Comparison of ENCODE assay signal across 20 cellular contexts in genomic region chr4:80207172-80207583, GRCh38. TPM values are rescaled to one million over a fixed set of nuclear protein-coding genes. Genes with fewer than 3 reads are reported as not detected.
DNase-seq lines count a peak whose midpoint lies in the region; ATAC-seq and TF ChIP-seq lines count a peak whose summit lies in the region.
"Had no signal": no experiment of that assay in that cellular context is flagged by ENCODE, and none has a peak within 500 bp of the region (broad histone marks: within the 10 kb centered on the region; RNA-seq: fewer than 3 reads in every experiment).

No MANE protein-coding gene starts in this region.

- WGBS in right cardiac atrium = 22% methylated on average over 27 of the region's 27 CpGs

- no peaks in the 10 kb centered on the region for H3K9me2 ChIP-seq in neural cell (ENCODE audit: insufficient read depth, low read length)

- H3K4me3 ChIP-seq in right cardiac atrium (ENCODE audit: low read length) (no peak overlapping the region), iPS-11a (ENCODE audit: low read depth, low read length) (peak overlapping the region; percentile 8), neural cell (ENCODE audit: low read length) (no peak overlapping the region)
- H3K4me3 ChIP-seq: GM23248, mucosa of descending colon, upper lobe of right lung had no signal

- no peaks in the 10 kb centered on the region for H3K36me3 ChIP-seq in neural cell (ENCODE audit: insufficient read depth, low read length)
- H3K36me3 ChIP-seq: upper lobe of right lung had no signal

- H3K27ac ChIP-seq in right cardiac atrium (ENCODE audit: low read length) (no peak overlapping the region), neural cell (ENCODE audit: low read length) (no peak overlapping the region)
- H3K27ac ChIP-seq: GM23248, upper lobe of right lung had no signal

- TF ChIP-seq EP300 in neural cell (conservative IDR thresholded peaks at IDR 0.05; ENCODE audit: poor library complexity, severe bottlenecking) = no peak

- H3K9ac ChIP-seq in neural cell (ENCODE audit: low read length) = no peak overlapping the region
- H3K9ac ChIP-seq: GM23248 had no signal

- H3K4me2 ChIP-seq in neural cell (ENCODE audit: low read length) = no peak overlapping the region

- H3K9me3 ChIP-seq in right cardiac atrium (ENCODE audit: control insufficient read depth, low read length) (no peaks in the 10 kb centered on the region), neural cell (ENCODE audit: low read length) (peaks cover 14% of the 10 kb centered on the region)
- H3K9me3 ChIP-seq: mucosa of descending colon, upper lobe of right lung had no signal

- DNase-seq in right cardiac atrium = peak in 2 of 3 donors; percentile 41 to 57
- no peak for DNase-seq in cardiac septum (ENCODE audit: low spot score)
- no peak for DNase-seq in stimulated activated CD4-positive, alpha-beta T cell treated with anti-CD3 and anti-CD28 coated beads, Interleukin-2, amount 100 ng/mL, for 48 hours
- no peak for DNase-seq in NCI-H1417 treated with DMSO at 0.1 percent for 48 hours (lab: John Stamatoyannopoulos, UW)
- DNase-seq in activated naive CD4-positive, alpha-beta T cell treated with anti-CD3 and anti-CD28 coated beads, Interleukin-2, amount 50 U/mL, for 16 hours = no peak
- DNase-seq in activated CD4-positive, alpha-beta T cell treated with anti-CD3 and anti-CD28 coated beads, Interleukin-2, amount 50 U/mL, for 4 hours = no peak
- DNase-seq: activated gamma-delta T cell treated with Interleukin-2 at 50 U/mL for 16 hours; amniotic stem cell; cerebellar nuclear complex; effector CD8-positive, alpha-beta T cell; GM23248; mucosa of descending colon; NCI-H1436; NCI-H2171; NCI-H526; nucleus accumbens; stimulated activated CD4-positive, alpha-beta T cell treated with anti-CD3 and anti-CD28 coated beads, Interleukin-1b, Interleukin-23, amount 100 ng/mL, for 48 hours; upper lobe of right lung had no signal

- intact Hi-C loops in right cardiac atrium (cut with DNase I) (no loop called here), cardiac septum (cut with DNase I) (loop anchor here (10.0 kb wide), 2 partner anchors 292 to 622 kb away; no protein-coding TSS in a partner anchor)

- no peak for TF ChIP-seq CTCF in neural cell (IDR thresholded peaks at IDR 0.05; ENCODE audit: poor library complexity, severe bottlenecking)

- no peaks in the 10 kb centered on the region for H3F3A ChIP-seq in neural cell (ENCODE audit: insufficient read depth, low read length, poor library complexity, severe bottlenecking)

- no peak overlapping the region for H2AFZ ChIP-seq in neural cell (ENCODE audit: low read depth, low read length)
- H2AFZ ChIP-seq: GM23248 had no signal

- H4K20me1 ChIP-seq in neural cell (ENCODE audit: insufficient read depth) = no peaks in the 10 kb centered on the region

- H3K4me1 ChIP-seq in right cardiac atrium (ENCODE audit: control insufficient read depth, insufficient read depth, low read length) = peaks cover 6% of the 10 kb centered on the region
- H3K4me1 ChIP-seq: upper lobe of right lung had no signal

- no peak for TF ChIP-seq RAD21 in neural cell (conservative IDR thresholded peaks at IDR 0.05)

- H3K27me3 ChIP-seq in right cardiac atrium (ENCODE audit: control insufficient read depth, insufficient read depth) (no peaks in the 10 kb centered on the region), neural cell (ENCODE audit: insufficient read depth, low read depth, low read length) (peaks cover 95% of the 10 kb centered on the region)

- peak in 1 of 2 donors; percentile 8 for ATAC-seq in right cardiac atrium
- ATAC-seq: mucosa of descending colon had no signal

- H3K79me2 ChIP-seq in neural cell (replicated peaks; ENCODE audit: insufficient read depth, low read length) = no peaks in the 10 kb centered on the region

TF ChIP-seq in neural cell, 6 proteins besides CTCF, POLR2A, EP300 and RAD21:
- peak; percentile 59 for TF ChIP-seq EZH2 (IDR thresholded peaks at IDR 0.05; ENCODE audit: borderline replicate concordance, insufficient read depth, low read length, poor library complexity, severe bottlenecking)
- no peak for TF ChIP-seq POLR2AphosphoS5 (IDR thresholded peaks at IDR 0.05)

RNA-seq across cellular contexts. Expression of gene PRDM8, which starts 9.9 kb away (rescaled TPM):
- 1 to 10 TPM in 2 of 4 donors, under 1 TPM in 2; 0.63 to 1.3 (median 0.98) TPM for total RNA-seq in right cardiac atrium
- 0.75 TPM for polyA plus RNA-seq in right cardiac atrium
- 1.6 TPM for total RNA-seq in cardiac septum
- 0.46 and 0.52 TPM in 2 replicates for polyA plus RNA-seq in neural cell
- 0.73 and 0.81 TPM in 2 replicates for polyA minus RNA-seq in neural cell

RNA-seq across cellular contexts. Expression of gene FGF5, which starts 59.3 kb away (rescaled TPM):
- total RNA-seq in right cardiac atrium = not detected
- polyA plus RNA-seq in right cardiac atrium = not detected
- 0.30 TPM for total RNA-seq in cardiac septum
- 0.26 and 0.28 TPM in 2 replicates for polyA plus RNA-seq in neural cell
- polyA minus RNA-seq in neural cell = 0.35 and 0.49 TPM in 2 replicates
- total RNA-seq: upper lobe of right lung had no signal

Comparison
In these comparisons a context has a peak if more than half of its experiments do, and no peak if none do; other contexts are left out.
1. DNase-seq: peak in right cardiac atrium (2 of 3); none in cardiac septum (single experiment), stimulated activated CD4-positive, alpha-beta T cell treated with anti-CD3 and anti-CD28 coated beads, Interleukin-2, amount 100 ng/mL, for 48 hours (0 of 2), NCI-H1417 treated with DMSO at 0.1 percent for 48 hours (single experiment), activated naive CD4-positive, alpha-beta T cell treated with anti-CD3 and anti-CD28 coated beads, Interleukin-2, amount 50 U/mL, for 16 hours (single experiment) and activated CD4-positive, alpha-beta T cell treated with anti-CD3 and anti-CD28 coated beads, Interleukin-2, amount 50 U/mL, for 4 hours (0 of 2).